19 cellular contexts compared by ENCODE assay signal in the genomic region with DNA sequence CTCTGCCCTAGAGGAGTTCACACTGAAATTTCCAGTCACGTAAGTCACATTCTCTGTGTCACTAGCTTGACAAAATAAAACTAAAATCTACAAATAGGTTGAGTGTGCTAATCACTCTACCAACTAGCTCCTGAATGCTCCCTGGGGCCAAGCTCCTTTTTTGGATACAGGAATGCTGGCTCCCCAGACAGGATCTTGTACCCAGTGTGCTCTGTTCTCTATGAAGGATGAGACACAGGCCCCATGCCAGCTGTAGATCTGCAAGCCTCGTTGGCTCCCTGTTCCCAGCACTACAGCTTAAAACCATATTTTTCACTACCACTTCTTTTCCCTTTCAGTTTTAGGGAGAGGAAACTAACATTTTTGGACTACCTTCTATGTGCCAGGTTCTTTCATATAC. TPM values are rescaled to one million over a fixed set of nuclear protein-coding genes. Genes with fewer than 3 reads are reported as not detected.
A peak's percentile ranks its signal among the peaks of the same experiment; 100 is the strongest.
DNase-seq lines count a peak whose midpoint lies in the region; ATAC-seq and TF ChIP-seq lines count a peak whose summit lies in the region.
"Had no signal": no experiment of that assay in that cellular context is flagged by ENCODE, and none has a peak within 500 bp of the region (broad histone marks: within the 10 kb centered on the region; RNA-seq: fewer than 3 reads in every experiment).

No MANE protein-coding gene starts in this region.

- no peak for TF ChIP-seq POLR2A in breast epithelium (IDR thresholded peaks at IDR 0.05)

- H3K4me3 ChIP-seq in breast epithelium (no peak overlapping the region), tibial artery (no peak overlapping the region)
- H3K4me3 ChIP-seq: A549, upper lobe of right lung had no signal

- H3K9me3 ChIP-seq in breast epithelium (no peaks in the 10 kb centered on the region), tibial artery (no peaks in the 10 kb centered on the region)
- H3K9me3 ChIP-seq: A549, upper lobe of right lung had no signal

- intact Hi-C loops in Right ventricle myocardium inferior (cut with DNase I) = loop anchor here (5.0 to 10.0 kb wide), 3 partner anchors 68 to 206 kb away; partner anchors contain the start of gene TMEM41B
- intact Hi-C loops in cardiac septum (cut with DNase I) = no loop called here
- intact Hi-C loops in breast epithelium (cut with DNase I; ENCODE audit: low total_unique reads) = no loop called here
- intact Hi-C loops in tibial artery (cut with DNase I; ENCODE audit: low total_unique reads) = no loop called here

- H3K4me1 ChIP-seq in breast epithelium = peaks cover 0 to 7% of the 10 kb centered on the region in 2 donors
- H3K4me1 ChIP-seq in tibial artery = peaks cover 0 to 26% (median 5%) of the 10 kb centered on the region in 4 donors

- H3K27ac ChIP-seq in breast epithelium (peak overlapping the region; percentile 67 to 68), tibial artery (peak overlapping the region; percentile 45 to 59)
- H3K27ac ChIP-seq: upper lobe of right lung had no signal

- H3K36me3 ChIP-seq in breast epithelium (no peaks in the 10 kb centered on the region), tibial artery (no peaks in the 10 kb centered on the region)
- H3K36me3 ChIP-seq: upper lobe of right lung had no signal

- TF ChIP-seq CTCF in breast epithelium (IDR thresholded peaks at IDR 0.05) = no peak
- no peak for TF ChIP-seq CTCF in tibial artery (IDR thresholded peaks at IDR 0.05)
- no peak for TF ChIP-seq CTCF in GM13977 (IDR thresholded peaks at IDR 0.05; ENCODE audit: extremely low read depth, insufficient read depth, missing control alignments)

- H3K27me3 ChIP-seq in breast epithelium (no peaks in the 10 kb centered on the region), tibial artery (no peaks in the 10 kb centered on the region)
- H3K27me3 ChIP-seq: upper lobe of right lung had no signal

- ATAC-seq in Right ventricle myocardium inferior = peak; percentile 65
- ATAC-seq: A549; activated T-cell treated with anti-CD3 and anti-CD28 coated beads, Interleukin-2, amount 50 U/mL, for 72 hours; upper lobe of right lung had no signal

- in situ Hi-C loops in GM13977 (cut with MboI; ENCODE audit: low pct_unique_long_range_greater_than_20kb, low sequenced_read_pairs, unreplicated experiment) = no loop called here

- DNase-seq in Right ventricle myocardium inferior (ENCODE audit: missing footprints) = no peak
- no peak for DNase-seq in cardiac septum (ENCODE audit: low spot score)
- peak in 1 of 2 donors; percentile 64 for DNase-seq in breast epithelium (ENCODE audit: low spot score in 2 of 2)
- peak; percentile 57 for DNase-seq in islet precursor cell
- no peak for DNase-seq in tibial artery
- no peak for DNase-seq in GM13977 (ENCODE audit: low spot score)
- no peak for DNase-seq in DMS153 treated with DMSO at 0.1 percent for 48 hours (lab: John Stamatoyannopoulos, UW; ENCODE audit: unreplicated experiment)
- DNase-seq in cortex of kidney (lab: John Stamatoyannopoulos, UW) = no peak
- DNase-seq: activated CD4-positive, alpha-beta T cell treated with anti-CD3 and anti-CD28 coated beads, Interleukin-2, amount 50 U/mL, for 4 hours; activated T-cell treated with anti-CD3 and anti-CD28 coated beads, Interleukin-2, amount 50 U/mL, for 72 hours; caudate nucleus; foreskin fibroblast; GDM1; NCI-H187; nucleus accumbens; OCI-M1; stimulated activated CD4-positive, alpha-beta T cell treated with anti-CD3 and anti-CD28 coated beads, Interleukin-4, amount 100 ng/mL, for 4 hours; upper lobe of right lung had no signal

RNA-seq across cellular contexts. Expression of gene IPO7, which starts 3.7 kb away (rescaled TPM):
- 130 TPM for total RNA-seq in Right ventricle myocardium inferior
- 143 TPM for total RNA-seq in cardiac septum
- total RNA-seq in breast epithelium = 100 to 1,000 TPM in 2 of 3 donors, 10 to 100 TPM in 1; 61.8 to 123 (median 109) TPM
